Comparison of ENCODE assay signal across 29 cellular contexts in the genomic region with DNA sequence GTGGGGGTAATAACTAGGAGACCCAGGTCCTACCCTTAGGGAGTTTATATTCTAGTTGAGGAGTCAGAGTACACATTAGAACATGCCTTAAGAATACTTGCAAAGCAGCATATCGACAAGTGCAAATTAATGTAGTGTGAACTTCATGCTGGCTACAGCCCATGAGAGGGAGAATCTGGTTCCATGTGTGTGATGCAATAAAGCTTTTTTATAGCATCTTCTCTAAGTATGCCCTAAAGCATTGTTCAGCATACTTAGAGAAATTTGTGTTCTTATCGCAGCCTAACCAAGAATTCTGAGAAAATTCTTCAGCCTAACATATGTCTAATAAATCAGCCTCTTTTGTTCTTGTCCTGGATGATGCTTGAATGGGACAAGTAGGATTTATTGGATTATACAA.
"Had no signal": no experiment of that assay in that cellular context is flagged by ENCODE, and none has a peak within 500 bp of the region (broad histone marks: within the 10 kb centered on the region; RNA-seq: fewer than 3 reads in every experiment).

No MANE protein-coding gene starts in this region.

- H3K4me3 ChIP-seq: coronary artery, gastroesophageal sphincter, heart right ventricle, left lung, neural progenitor cell, right atrium auricular region, smooth muscle cell, suprapubic skin, transverse colon, upper lobe of right lung, uterus had no signal

- H3K27ac Mint-ChIP-seq: effector memory CD8-positive, alpha-beta T cell; nephron; neural progenitor cell; progenitor cell of endocrine pancreas; stimulated activated naive CD8-positive, alpha-beta T cell treated with anti-CD3 and anti-CD28 coated beads, Interleukin-15, amount 100 ng/mL, for 72 hours had no signal

- H3K9me3 ChIP-seq: gastroesophageal sphincter, heart right ventricle, left lung, right atrium auricular region, suprapubic skin, transverse colon, upper lobe of right lung, uterus had no signal

- H3K27me3 Mint-ChIP-seq: effector memory CD8-positive, alpha-beta T cell; naive thymus-derived CD4-positive, alpha-beta T cell; progenitor cell of endocrine pancreas; stimulated activated naive CD8-positive, alpha-beta T cell treated with anti-CD3 and anti-CD28 coated beads, Interleukin-15, amount 100 ng/mL, for 72 hours had no signal

- H3K9ac ChIP-seq: neural progenitor cell, parathyroid adenoma had no signal

- ATAC-seq: effector memory CD8-positive, alpha-beta T cell; foreskin keratinocyte; gastroesophageal sphincter; heart right ventricle; left cardiac atrium; left lung; naive thymus-derived CD4-positive, alpha-beta T cell; sciatic nerve; stimulated activated naive CD8-positive, alpha-beta T cell treated with anti-CD3 and anti-CD28 coated beads, Interleukin-15, amount 100 ng/mL, for 72 hours; upper lobe of right lung had no signal

- H3K36me3 ChIP-seq: neural progenitor cell, right atrium auricular region, transverse colon, uterus had no signal

- H3K4me1 Mint-ChIP-seq: nephron had no signal

- DNase-seq: effector memory CD8-positive, alpha-beta T cell; foreskin keratinocyte; heart right ventricle; hippocampal formation; left cardiac atrium; left lung; mammary epithelial cell; midbrain; naive thymus-derived CD4-positive, alpha-beta T cell; stimulated activated CD4-positive, alpha-beta T cell treated with anti-CD3 and anti-CD28 coated beads, Interleukin-12 subunit alpha, Interleukin-12 subunit beta, amount 100 ng/mL, for 4 hours; stimulated activated CD4-positive, alpha-beta T cell treated with anti-CD3 and anti-CD28 coated beads, Interleukin-1b, Interleukin-23, amount 100 ng/mL, for 48 hours; stimulated activated CD4-positive, alpha-beta T cell treated with anti-CD3 and anti-CD28 coated beads, Interleukin-4, amount 100 ng/mL, for 1 hour; stimulated activated CD8-positive, alpha-beta memory T cell treated with anti-CD3 and anti-CD28 coated beads, Interleukin-4, amount 100 ng/mL, for 48 hours; stimulated activated naive CD4-positive, alpha-beta T cell; stimulated activated naive CD8-positive, alpha-beta T cell treated with anti-CD3 and anti-CD28 coated beads, Interleukin-15, amount 100 ng/mL, for 72 hours; transverse colon; upper lobe of right lung; uterus had no signal

- FAIRE-seq: endometrium had no signal

- H2AFZ ChIP-seq: neural progenitor cell, parathyroid adenoma had no signal

- H3K4me1 ChIP-seq: foreskin keratinocyte, parathyroid adenoma, right atrium auricular region, suprapubic skin had no signal

- H3K27me3 ChIP-seq: foreskin keratinocyte, gastroesophageal sphincter, heart right ventricle, left lung, neural progenitor cell, right atrium auricular region, suprapubic skin, transverse colon, upper lobe of right lung, uterus had no signal

- H3K27ac ChIP-seq: coronary artery, foreskin keratinocyte, gastroesophageal sphincter, heart right ventricle, left lung, neural progenitor cell, parathyroid adenoma, right atrium auricular region, suprapubic skin, transverse colon, upper lobe of right lung, uterus had no signal

- H3K79me2 ChIP-seq: parathyroid adenoma had no signal

- H3K4me3 Mint-ChIP-seq: effector memory CD8-positive, alpha-beta T cell; naive thymus-derived CD4-positive, alpha-beta T cell; nephron; neural progenitor cell; stimulated activated naive CD8-positive, alpha-beta T cell treated with anti-CD3 and anti-CD28 coated beads, Interleukin-15, amount 100 ng/mL, for 72 hours had no signal

- H3K9me3 Mint-ChIP-seq: effector memory CD8-positive, alpha-beta T cell; naive thymus-derived CD4-positive, alpha-beta T cell; nephron; neural progenitor cell; stimulated activated naive CD8-positive, alpha-beta T cell treated with anti-CD3 and anti-CD28 coated beads, Interleukin-15, amount 100 ng/mL, for 72 hours had no signal

- H3K4me2 ChIP-seq: neural progenitor cell, smooth muscle cell had no signal
